23 cellular contexts compared by ENCODE assay signal in the genomic region with DNA sequence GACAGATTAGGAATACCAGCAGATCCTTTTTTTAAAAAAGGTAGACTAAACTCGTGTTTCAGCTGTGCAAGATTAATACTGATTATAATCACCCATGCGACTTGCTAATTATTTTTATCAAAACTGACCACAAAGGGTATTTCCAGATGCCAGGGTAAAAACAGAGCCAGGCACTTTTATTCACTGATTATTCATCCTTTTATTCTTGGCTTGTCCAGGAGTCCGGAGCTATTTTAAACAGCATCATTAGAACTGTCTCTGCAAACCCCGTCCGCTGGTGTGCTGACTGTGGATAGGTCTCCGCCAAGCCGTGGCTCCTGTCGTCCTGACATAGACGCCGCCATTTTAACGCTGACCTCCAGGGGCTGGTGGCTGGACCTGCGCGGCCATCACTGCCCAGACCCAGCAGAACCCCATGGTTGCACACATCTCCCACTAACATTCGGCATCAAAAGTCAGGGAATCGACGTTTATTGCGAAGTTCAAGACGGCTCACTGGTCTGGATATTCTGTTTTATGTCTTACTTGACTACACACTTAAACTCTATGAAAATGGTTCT.
"Had no signal": no experiment of that assay in that cellular context is flagged by ENCODE, and none has a peak within 500 bp of the region (broad histone marks: within the 10 kb centered on the region; RNA-seq: fewer than 3 reads in every experiment).

No MANE protein-coding gene starts in this region.

- H3K4me1 ChIP-seq: left lung, pancreas, right atrium auricular region, thyroid gland, vagina had no signal

- DNase-seq: dermis blood vessel endothelial cell; effector memory CD8-positive, alpha-beta T cell; hypothalamus; left cardiac atrium; left lung; mesenchymal stem cell; midbrain; natural killer cell; occipital lobe; pancreas; sigmoid colon; stimulated activated CD4-positive, alpha-beta T cell treated with anti-CD3 and anti-CD28 coated beads, Interleukin-15, amount 100 ng/mL, for 24 hours; stimulated activated CD4-positive, alpha-beta T cell treated with anti-CD3 and anti-CD28 coated beads, Interleukin-2, amount 100 ng/mL, for 48 hours; stimulated activated naive B cell treated with anti-CD40 and anti-IgM and Interleukin-4, amounts not matched to agents 10 μg/mL and 1 μg/mL and 100 μg/mL, for 72 hours; stimulated activated naive CD8-positive, alpha-beta T cell treated with anti-CD3 and anti-CD28 coated beads, Interleukin-15, amount 100 ng/mL, for 72 hours; thyroid gland; trophoblast cell had no signal

- H3K27me3 ChIP-seq: pancreas, right atrium auricular region, sigmoid colon, thyroid gland, vagina had no signal

- H3K27ac ChIP-seq: coronary artery, left lung, pancreas, right atrium auricular region, skin epidermis, thyroid gland, vagina had no signal

- H3K4me3 ChIP-seq: coronary artery, left lung, pancreas, right atrium auricular region, sigmoid colon, skin epidermis, thyroid gland, vagina had no signal

- FAIRE-seq: frontal cortex, pancreas had no signal

- H3K4me3 Mint-ChIP-seq: effector memory CD8-positive, alpha-beta T cell; natural killer cell; stimulated activated naive B cell treated with anti-CD40 and anti-IgM and Interleukin-4, amounts not matched to agents 10 μg/mL and 1 μg/mL and 100 μg/mL, for 72 hours; stimulated activated naive CD8-positive, alpha-beta T cell treated with anti-CD3 and anti-CD28 coated beads, Interleukin-15, amount 100 ng/mL, for 72 hours had no signal

- H3K9me3 Mint-ChIP-seq: effector memory CD8-positive, alpha-beta T cell; natural killer cell; stimulated activated naive B cell treated with anti-CD40 and anti-IgM and Interleukin-4, amounts not matched to agents 10 μg/mL and 1 μg/mL and 100 μg/mL, for 72 hours; stimulated activated naive CD8-positive, alpha-beta T cell treated with anti-CD3 and anti-CD28 coated beads, Interleukin-15, amount 100 ng/mL, for 72 hours had no signal

- H3K9me3 ChIP-seq: left lung, pancreas, right atrium auricular region, sigmoid colon, thyroid gland, vagina had no signal

- H3K27me3 Mint-ChIP-seq: effector memory CD8-positive, alpha-beta T cell; stimulated activated naive CD8-positive, alpha-beta T cell treated with anti-CD3 and anti-CD28 coated beads, Interleukin-15, amount 100 ng/mL, for 72 hours had no signal

- ATAC-seq: effector memory CD8-positive, alpha-beta T cell; left cardiac atrium; left lung; natural killer cell; pancreas; stimulated activated naive B cell treated with anti-CD40 and anti-IgM and Interleukin-4, amounts not matched to agents 10 μg/mL and 1 μg/mL and 100 μg/mL, for 72 hours; stimulated activated naive CD8-positive, alpha-beta T cell treated with anti-CD3 and anti-CD28 coated beads, Interleukin-15, amount 100 ng/mL, for 72 hours had no signal

- H3K27ac Mint-ChIP-seq: effector memory CD8-positive, alpha-beta T cell; natural killer cell; progenitor cell of endocrine pancreas; stimulated activated naive B cell treated with anti-CD40 and anti-IgM and Interleukin-4, amounts not matched to agents 10 μg/mL and 1 μg/mL and 100 μg/mL, for 72 hours; stimulated activated naive CD8-positive, alpha-beta T cell treated with anti-CD3 and anti-CD28 coated beads, Interleukin-15, amount 100 ng/mL, for 72 hours had no signal

- H3K36me3 Mint-ChIP-seq: natural killer cell; stimulated activated naive B cell treated with anti-CD40 and anti-IgM and Interleukin-4, amounts not matched to agents 10 μg/mL and 1 μg/mL and 100 μg/mL, for 72 hours had no signal

- H3K36me3 ChIP-seq: left lung, pancreas, right atrium auricular region, sigmoid colon, thyroid gland, vagina had no signal
